9 cellular contexts compared by ENCODE assay signal in the genomic region with DNA sequence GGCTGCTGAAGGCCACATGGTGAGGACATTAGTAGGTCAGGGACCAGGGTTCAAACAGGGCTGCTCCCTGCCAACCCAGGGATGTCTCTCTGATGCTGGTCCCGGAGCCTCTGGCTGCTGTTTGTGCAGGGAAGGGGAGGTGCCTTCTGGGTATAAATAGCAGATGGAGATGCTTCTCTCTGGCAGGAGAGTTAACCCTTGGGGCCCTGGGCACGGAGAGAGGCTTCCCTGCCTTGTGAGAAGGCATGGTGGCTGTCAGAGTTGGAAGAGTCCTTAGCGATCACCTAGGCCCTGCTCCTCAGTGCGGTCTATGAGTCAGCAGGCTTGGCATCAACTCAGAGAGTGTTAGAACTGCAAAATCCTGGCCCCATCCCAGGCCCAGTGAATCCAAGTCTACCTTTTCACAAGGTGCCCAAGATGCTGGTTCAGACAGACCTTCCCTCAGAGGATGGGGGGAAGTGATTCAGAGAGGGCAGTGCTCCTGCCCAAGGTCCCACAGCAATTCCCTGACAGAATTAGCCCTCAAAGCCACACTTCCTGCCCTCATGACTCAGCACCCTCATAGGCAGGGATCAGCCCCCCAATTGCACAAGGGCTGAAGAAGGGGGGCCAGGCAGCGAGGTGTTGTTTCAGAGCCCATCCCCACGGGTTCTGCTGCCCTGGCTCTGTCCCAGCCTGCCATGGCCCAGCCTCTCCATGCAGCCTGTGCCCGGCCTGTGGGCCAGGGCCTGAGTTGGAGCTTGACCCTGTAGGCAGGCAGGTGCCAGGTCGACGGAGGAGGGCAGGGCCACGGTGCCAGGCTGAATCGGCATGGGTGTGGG. TPM values are rescaled to one million over a fixed set of nuclear protein-coding genes. Genes with fewer than 3 reads are reported as not detected.
DNase-seq lines count a peak whose midpoint lies in the region; ATAC-seq and TF ChIP-seq lines count a peak whose summit lies in the region.
"Had no signal": no experiment of that assay in that cellular context is flagged by ENCODE, and none has a peak within 500 bp of the region (broad histone marks: within the 10 kb centered on the region; RNA-seq: fewer than 3 reads in every experiment).

No MANE protein-coding gene starts in this region.

- no peaks in the 10 kb centered on the region for H3K36me3 ChIP-seq in naive thymus-derived CD4-positive, alpha-beta T cell (ENCODE audit: control insufficient read depth in 2 of 3, insufficient read depth in 3 of 3, low read length in 3 of 3)

- H3K27ac Mint-ChIP-seq in naive thymus-derived CD4-positive, alpha-beta T cell: no peak overlapping the region

- H3K27me3 ChIP-seq in naive thymus-derived CD4-positive, alpha-beta T cell (ENCODE audit: control insufficient read depth in 2 of 2, insufficient read depth in 2 of 2, low read length in 2 of 2): no peaks in the 10 kb centered on the region

- intact Hi-C loops in naive thymus-derived CD4-positive, alpha-beta T cell (cut with micrococcal nuclease): no loop called here

- ATAC-seq in naive thymus-derived CD4-positive, alpha-beta T cell: peak; percentile 33
- ATAC-seq in GM21360 (IDR thresholded peaks at IDR 0.05; ENCODE audit: unreplicated experiment): no peak

- no peak for TF ChIP-seq CTCF in coronary artery (IDR thresholded peaks at IDR 0.05)

- CTCF ChIA-PET in naive thymus-derived CD4-positive, alpha-beta T cell (lab: Charles Lee): no interaction called here

- H3K9me3 Mint-ChIP-seq in naive thymus-derived CD4-positive, alpha-beta T cell: peaks cover 0 to 2% (median 0%) of the 10 kb centered on the region in 11 donors

- no peaks in the 10 kb centered on the region for H3K36me3 Mint-ChIP-seq in naive thymus-derived CD4-positive, alpha-beta T cell

- POLR2A ChIA-PET in naive thymus-derived CD4-positive, alpha-beta T cell (lab: Charles Lee): no interaction called here

- peak; percentile 74 for DNase-seq in Caki2 (ENCODE audit: low read depth)
- peak; percentile 61 for DNase-seq in NCI-H2227 (lab: John Stamatoyannopoulos, UW; ENCODE audit: unreplicated experiment)
- DNase-seq in cerebellum (ENCODE audit: low spot score): peak; percentile 74
- no peak for DNase-seq in naive thymus-derived CD4-positive, alpha-beta T cell
- no peak for DNase-seq in NCI-H1105 (lab: John Stamatoyannopoulos, UW)
- DNase-seq in NCI-H128 (lab: John Stamatoyannopoulos, UW; ENCODE audit: unreplicated experiment): no peak
- no peak for DNase-seq in coronary artery (ENCODE audit: low spot score)

- no peak overlapping the region for H3K4me3 ChIP-seq in naive thymus-derived CD4-positive, alpha-beta T cell (ENCODE audit: low read length)
- H3K4me3 ChIP-seq in coronary artery: no peak overlapping the region

- peaks cover 0 to 4% (median 0%) of the 10 kb centered on the region in 5 donors for H3K27me3 Mint-ChIP-seq in naive thymus-derived CD4-positive, alpha-beta T cell

- H3K27ac ChIP-seq in naive thymus-derived CD4-positive, alpha-beta T cell (ENCODE audit: low read depth, low read length): no peak overlapping the region
- no peak overlapping the region for H3K27ac ChIP-seq in coronary artery

- peaks cover 0 to 2% (median 0%) of the 10 kb centered on the region in 7 donors for H3K4me1 Mint-ChIP-seq in naive thymus-derived CD4-positive, alpha-beta T cell

- in situ Hi-C loops in Caki2 (cut with HindIII; ENCODE audit: low pct_unique_long_range_greater_than_20kb, low sequenced_read_pairs): no loop called here

- H3K4me1 ChIP-seq in naive thymus-derived CD4-positive, alpha-beta T cell (ENCODE audit: control insufficient read depth in 2 of 2, insufficient read depth in 2 of 2, low read length in 2 of 2): no peaks in the 10 kb centered on the region

- no peak overlapping the region for H3K4me3 Mint-ChIP-seq in naive thymus-derived CD4-positive, alpha-beta T cell

- no peaks in the 10 kb centered on the region for H3K9me3 ChIP-seq in naive thymus-derived CD4-positive, alpha-beta T cell (ENCODE audit: control insufficient read depth in 2 of 3, low read length in 3 of 3)

RNA-seq across cellular contexts. Expression of a gene that starts 25.6 kb away (rescaled TPM):
- not detected in 2 replicates for total RNA-seq in Caki2 (2014; rRNA removed; shearing (Covaris generic); ENCODE audit: low replicate concordance)
- total RNA-seq in cerebellum: 7.5 TPM
- total RNA-seq in naive thymus-derived CD4-positive, alpha-beta T cell: not detected
- not detected for polyA plus RNA-seq in naive thymus-derived CD4-positive, alpha-beta T cell
- total RNA-seq: dermis microvascular lymphatic vessel endothelial cell had no signal

RNA-seq across cellular contexts. Expression of a gene that starts 38.7 kb away (rescaled TPM):
- total RNA-seq in Caki2 (2014; rRNA removed; shearing (Covaris generic); ENCODE audit: low replicate concordance): not detected in 2 replicates
- total RNA-seq in cerebellum: 1.4 TPM
- total RNA-seq in naive thymus-derived CD4-positive, alpha-beta T cell: 1 to 10 TPM in 1 of 5 experiments, not detected in 4; 1.6 TPM
- polyA plus RNA-seq in naive thymus-derived CD4-positive, alpha-beta T cell: not detected

Comparison
In these comparisons a context has a peak if more than half of its experiments do, and no peak if none do; other contexts are left out.
1. DNase-seq: peak in Caki2 (single experiment), NCI-H2227 (single experiment) and cerebellum (single experiment); none in naive thymus-derived CD4-positive, alpha-beta T cell (0 of 9), NCI-H1105 (single experiment), NCI-H128 (single experiment) and coronary artery (single experiment).